In genomic region chr1:6627031-6627430, GRCh38 we compare ENCODE assay signal across 16 cellular contexts. TPM values are rescaled to one million over a fixed set of nuclear protein-coding genes. Genes with fewer than 3 reads are reported as not detected.
DNase-seq lines count a peak whose midpoint lies in the region; ATAC-seq, FAIRE-seq and TF ChIP-seq lines count a peak whose summit lies in the region.
"Had no signal": no experiment of that assay in that cellular context is flagged by ENCODE, and none has a peak within 500 bp of the region (broad histone marks: within the 10 kb centered on the region; RNA-seq: fewer than 3 reads in every experiment).

No MANE protein-coding gene starts in this region.

- intact Hi-C loops in natural killer cell (cut with micrococcal nuclease), result no loop called here

- DNase-seq in T-helper 1 cell, result no peak
- DNase-seq in D341Med (ENCODE audit: low spot score), result peak; percentile 14
- no peak for DNase-seq in activated naive CD4-positive, alpha-beta T cell treated with anti-CD3 and anti-CD28 coated beads, Interleukin-2, amount 50 U/mL, for 72 hours (ENCODE audit: low spot score in 2 of 2)
- DNase-seq in natural killer cell, result no peak
- DNase-seq in HTR-8/SVneo (ENCODE audit: insufficient read length, low spot score), result no peak
- no peak for DNase-seq in DMS53 (lab: John Stamatoyannopoulos, UW)
- no peak for DNase-seq in ACHN
- DNase-seq: anterior cingulate cortex; colonic mucosa; head of caudate nucleus; kidney; NK-92 treated with Interleukin-12 subunit alpha and Interleukin-12 subunit beta, amount 100 ng/mL, for 24 hours; T1000; transverse colon had no signal

- no peak for ATAC-seq in activated naive CD4-positive, alpha-beta T cell treated with anti-CD3 and anti-CD28 coated beads, Interleukin-2, amount 50 U/mL, for 72 hours
- ATAC-seq in natural killer cell, result no peak
- ATAC-seq: Right ventricle myocardium inferior had no signal

- H3K4me3 Mint-ChIP-seq in T-helper 1 cell treated with Interleukin-12 subunit alpha and Interleukin-12 subunit beta and Interleukin-4 antibody, amounts not matched to agents 30 μg/mL and 1 μg/mL, for 36 hours, result peak overlapping the region; percentile 95
- peak overlapping the region; percentile 84 for H3K4me3 Mint-ChIP-seq in natural killer cell

- peaks cover 28% of the 10 kb centered on the region for H3K36me3 Mint-ChIP-seq in T-helper 1 cell treated with Interleukin-12 subunit alpha and Interleukin-12 subunit beta and Interleukin-4 antibody, amounts not matched to agents 30 μg/mL and 1 μg/mL, for 36 hours (ENCODE audit: low read depth)
- peaks cover 17 to 24% of the 10 kb centered on the region in 2 donors for H3K36me3 Mint-ChIP-seq in activated naive CD4-positive, alpha-beta T cell treated with anti-CD3 and anti-CD28 coated beads, Interleukin-2, amount 50 U/mL, for 72 hours
- no peaks in the 10 kb centered on the region for H3K36me3 Mint-ChIP-seq in natural killer cell

- no peaks in the 10 kb centered on the region for H3K9me3 Mint-ChIP-seq in T-helper 1 cell treated with Interleukin-12 subunit alpha and Interleukin-12 subunit beta and Interleukin-4 antibody, amounts not matched to agents 30 μg/mL and 1 μg/mL, for 36 hours
- no peaks in the 10 kb centered on the region for H3K9me3 Mint-ChIP-seq in activated naive CD4-positive, alpha-beta T cell treated with anti-CD3 and anti-CD28 coated beads, Interleukin-2, amount 50 U/mL, for 72 hours
- H3K9me3 Mint-ChIP-seq in natural killer cell, result no peaks in the 10 kb centered on the region

- in situ Hi-C loops in ACHN (cut with HindIII; ENCODE audit: low pct_ligation_motif_present, low pct_unique_long_range_greater_than_20kb, low sequenced_read_pairs), result no loop called here

- no peak for FAIRE-seq in HTR-8/SVneo (lab: Jason Lieb, UNC)
- FAIRE-seq: kidney had no signal

- peaks cover 21% of the 10 kb centered on the region for H3K4me1 Mint-ChIP-seq in T-helper 1 cell treated with Interleukin-12 subunit alpha and Interleukin-12 subunit beta and Interleukin-4 antibody, amounts not matched to agents 30 μg/mL and 1 μg/mL, for 36 hours (ENCODE audit: low read depth)
- H3K4me1 Mint-ChIP-seq in natural killer cell, result peaks cover 31 to 33% of the 10 kb centered on the region in 2 donors

- H3K27ac Mint-ChIP-seq in T-helper 1 cell treated with Interleukin-12 subunit alpha and Interleukin-12 subunit beta and Interleukin-4 antibody, amounts not matched to agents 30 μg/mL and 1 μg/mL, for 36 hours, result no peak overlapping the region
- peak overlapping the region; percentile 7 to 87 for H3K27ac Mint-ChIP-seq in activated naive CD4-positive, alpha-beta T cell treated with anti-CD3 and anti-CD28 coated beads, Interleukin-2, amount 50 U/mL, for 72 hours
- peak overlapping the region in 1 of 2 donors; percentile 24 for H3K27ac Mint-ChIP-seq in natural killer cell

- H3K27me3 Mint-ChIP-seq in T-helper 1 cell treated with Interleukin-12 subunit alpha and Interleukin-12 subunit beta and Interleukin-4 antibody, amounts not matched to agents 30 μg/mL and 1 μg/mL, for 36 hours (ENCODE audit: low read depth), result no peaks in the 10 kb centered on the region
- H3K27me3 Mint-ChIP-seq in natural killer cell (ENCODE audit: low read depth in 2 of 2), result no peaks in the 10 kb centered on the region

- no peak for TF ChIP-seq CTCF in natural killer cell (IDR thresholded peaks at IDR 0.05)

RNA-seq across cellular contexts. Expression of gene THAP3, which starts 2.4 kb away (rescaled TPM):
- total RNA-seq in activated naive CD4-positive, alpha-beta T cell treated with anti-CD3 and anti-CD28 coated beads, Interleukin-2, amount 50 U/mL, for 72 hours, result 10 to 100 TPM; 20.2 to 52.6 TPM
- 10 to 100 TPM; 11.7 to 23.4 (median 23.1) TPM for total RNA-seq in natural killer cell

RNA-seq across cellular contexts. Expression of gene PHF13, which starts 13.5 kb away (rescaled TPM):
- 10 to 100 TPM; 15.5 to 33.4 TPM for total RNA-seq in activated naive CD4-positive, alpha-beta T cell treated with anti-CD3 and anti-CD28 coated beads, Interleukin-2, amount 50 U/mL, for 72 hours
- 10 to 100 TPM in 2 of 3 donors, 1 to 10 TPM in 1; 7.3 to 14.2 (median 10.9) TPM for total RNA-seq in natural killer cell

RNA-seq across cellular contexts. Expression of gene KLHL21, which starts 24.4 kb away (rescaled TPM):
- total RNA-seq in activated naive CD4-positive, alpha-beta T cell treated with anti-CD3 and anti-CD28 coated beads, Interleukin-2, amount 50 U/mL, for 72 hours, result 10 to 100 TPM; 22.9 to 38.9 TPM
- total RNA-seq in natural killer cell, result 10 to 100 TPM; 23.5 to 37.8 (median 28.9) TPM

RNA-seq across cellular contexts. Expression of gene ZBTB48, which starts 47.2 kb away (rescaled TPM):
- total RNA-seq in activated naive CD4-positive, alpha-beta T cell treated with anti-CD3 and anti-CD28 coated beads, Interleukin-2, amount 50 U/mL, for 72 hours, result 10 to 100 TPM; 22.8 to 25.8 TPM
- total RNA-seq in natural killer cell, result 10 to 100 TPM; 45.6 to 56.4 (median 54.0) TPM
